Comparison of ENCODE assay signal across 12 cellular contexts in the genomic region with DNA sequence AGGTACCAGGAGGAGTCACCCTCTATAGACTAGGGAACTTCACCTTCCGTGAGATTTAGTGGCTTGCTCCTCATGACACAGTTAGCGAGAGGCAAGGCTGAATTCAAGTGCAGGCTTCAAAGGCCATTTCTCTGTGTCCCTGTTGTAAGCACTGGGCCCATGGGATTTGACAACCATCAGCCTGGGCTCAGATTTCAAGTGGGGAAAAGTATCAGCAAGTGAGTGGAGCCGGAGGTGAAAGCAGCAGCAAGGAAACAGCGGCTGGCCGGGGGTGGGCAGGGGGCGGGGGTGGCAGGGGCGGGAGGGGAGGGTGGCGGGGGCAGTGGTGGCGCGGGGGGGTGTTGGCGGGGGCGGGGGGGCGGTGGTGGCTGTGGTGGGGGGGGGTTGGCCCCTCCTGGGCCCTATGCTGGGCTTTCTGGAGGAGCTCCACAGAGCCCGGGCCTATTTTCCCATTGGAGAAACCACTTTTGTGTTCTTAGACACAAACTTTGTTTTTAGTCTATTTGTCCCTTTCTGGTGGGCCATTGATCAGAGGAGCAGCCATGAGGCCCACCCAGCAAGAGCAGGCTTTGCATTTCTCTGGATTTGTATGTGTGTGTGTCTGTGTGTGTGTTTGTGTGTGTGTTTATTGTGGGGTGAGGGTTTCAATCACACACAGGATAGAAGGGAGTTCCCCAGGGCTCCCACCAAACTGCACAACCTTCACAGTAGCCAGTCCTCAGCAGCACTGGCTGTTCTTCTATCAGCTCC.
DNase-seq lines count a peak whose midpoint lies in the region; ATAC-seq and TF ChIP-seq lines count a peak whose summit lies in the region.
"Had no signal": no experiment of that assay in that cellular context is flagged by ENCODE, and none has a peak within 500 bp of the region (broad histone marks: within the 10 kb centered on the region; RNA-seq: fewer than 3 reads in every experiment).

No MANE protein-coding gene starts in this region.

- H3K23ac ChIP-seq in trophoblast cell (ENCODE audit: low read length): peak overlapping the region; percentile 5

- H4K20me1 ChIP-seq in GM23248 (ENCODE audit: insufficient read depth): no peaks in the 10 kb centered on the region

- WGBS in GM23248 (ENCODE audit: low coverage in 1 of 2, low lambda C conversion rate in 2 of 2, missing lambda C conversion rate in 2 of 2), 2 experiments: 30 to 38% methylated on average over 6 to 12 of the region's 14 CpGs
- no CpG with 5 or more reads among the region's 14 CpGs for WGBS in trophoblast cell (ENCODE audit: extremely low coverage, insufficient coverage, insufficient read length)

- H3K14ac ChIP-seq in trophoblast cell (ENCODE audit: low read length): peak overlapping the region; percentile 76

- no peaks in the 10 kb centered on the region for H3K9me2 ChIP-seq in GM23248 (ENCODE audit: insufficient read depth)

- no peaks in the 10 kb centered on the region for H3K79me2 ChIP-seq in GM23248 (ENCODE audit: insufficient read depth)
- H3K79me2 ChIP-seq in trophoblast cell (ENCODE audit: control insufficient read depth, insufficient read depth, low read length, poor library complexity): peaks cover 3% of the 10 kb centered on the region

- H3K36me3 ChIP-seq in GM23248 (ENCODE audit: low read depth) (no peaks in the 10 kb centered on the region), trophoblast cell (ENCODE audit: control insufficient read depth in 1 of 2, insufficient read depth in 2 of 2, low read length in 2 of 2) (no peaks in the 10 kb centered on the region)
- H3K36me3 ChIP-seq: adrenal gland, Peyer's patch had no signal

- in situ Hi-C loops in GM23248 (cut with MboI): no loop called here

- H3K27me3 Mint-ChIP-seq in chondrocyte (ENCODE audit: low read depth): no peaks in the 10 kb centered on the region

- peak overlapping the region; percentile 84 for H4K91ac ChIP-seq in trophoblast cell (ENCODE audit: low read depth, low read length)

- no peak overlapping the region for H4K12ac ChIP-seq in trophoblast cell (ENCODE audit: low read depth, low read length)

- H3K36me3 Mint-ChIP-seq in chondrocyte (ENCODE audit: low read depth): no peaks in the 10 kb centered on the region

- H3K27ac Mint-ChIP-seq in chondrocyte (ENCODE audit: unreplicated experiment): peak overlapping the region; percentile 93
- H3K27ac Mint-ChIP-seq: activated CD4-positive, alpha-beta T cell treated with anti-CD3 and anti-CD28 coated beads for 36 hours had no signal

- H3K27ac ChIP-seq in GM23248 (no peak overlapping the region), trophoblast cell (ENCODE audit: low read depth, low read length) (peak overlapping the region; percentile 95)
- H3K27ac ChIP-seq: adrenal gland, Peyer's patch had no signal

- no peak for TF ChIP-seq CTCF in chondrocyte (IDR thresholded peaks at IDR 0.05)

- H2BK120ac ChIP-seq in trophoblast cell (ENCODE audit: insufficient read depth, low read length, poor library complexity): peak overlapping the region; percentile 79

- peaks cover 37% of the 10 kb centered on the region for H3K4me1 ChIP-seq in GM23248 (ENCODE audit: insufficient read depth)
- peaks cover 10 to 28% of the 10 kb centered on the region in 2 experiments for H3K4me1 ChIP-seq in trophoblast cell (ENCODE audit: control insufficient read depth in 1 of 2, insufficient read depth in 2 of 2, low read length in 2 of 2)
- H3K4me1 ChIP-seq: Peyer's patch had no signal

- H3K9ac ChIP-seq in GM23248 (no peak overlapping the region), trophoblast cell (ENCODE audit: low read length) (no peak overlapping the region)

- H3K4ac ChIP-seq in trophoblast cell (ENCODE audit: low read depth, low read length): peak overlapping the region; percentile 71

- peak overlapping the region; percentile 32 for H3K18ac ChIP-seq in trophoblast cell (ENCODE audit: low read length)

- peak overlapping the region; percentile 43 for H4K8ac ChIP-seq in trophoblast cell (ENCODE audit: low read depth, low read length)

- H3K9me3 ChIP-seq in GM23248 (ENCODE audit: low read depth): no peaks in the 10 kb centered on the region
- H3K9me3 ChIP-seq in trophoblast cell (ENCODE audit: insufficient read depth, low read depth, low read length): no peaks in the 10 kb centered on the region
- H3K9me3 ChIP-seq: adrenal gland, Peyer's patch had no signal

- peak; percentile 27 for DNase-seq in GM23248
- DNase-seq in NCI-H2029 treated with DMSO at 0.1 percent for 48 hours (lab: John Stamatoyannopoulos, UW): peak; percentile 88
- no peak for DNase-seq in chondrocyte (ENCODE audit: low spot score)
- peak in 1 of 2 donors; percentile 19 for DNase-seq in trophoblast cell
- DNase-seq in NCI-H774 (lab: John Stamatoyannopoulos, UW): no peak
- DNase-seq in NCI-H146 treated with DMSO at 0.1 percent for 48 hours (lab: John Stamatoyannopoulos, UW; ENCODE audit: unreplicated experiment): no peak
- DNase-seq in glomerular visceral epithelial cell (ENCODE audit: extremely low spot score): no peak
- DNase-seq: activated CD4-positive, alpha-beta T cell treated with anti-CD3 and anti-CD28 coated beads for 36 hours; adrenal gland; left colon; Peyer's patch had no signal

- H2AK5ac ChIP-seq in trophoblast cell (ENCODE audit: low read length): peak overlapping the region; percentile 45

- peak overlapping the region; percentile 34; the same call in 1 of the 2 replicates for H2AFZ ChIP-seq in GM23248
- no peak overlapping the region for H2AFZ ChIP-seq in trophoblast cell (ENCODE audit: insufficient read depth, low read length, poor library complexity)

- peaks cover 33% of the 10 kb centered on the region for H3F3A ChIP-seq in GM23248 (ENCODE audit: insufficient read depth)

- H2BK12ac ChIP-seq in trophoblast cell (ENCODE audit: low read length): peak overlapping the region; percentile 74

- H3K27me3 ChIP-seq in GM23248 (replicated peaks; ENCODE audit: insufficient read depth): no peaks in the 10 kb centered on the region
- H3K27me3 ChIP-seq in trophoblast cell (ENCODE audit: insufficient read depth, low read length): no peaks in the 10 kb centered on the region
- H3K27me3 ChIP-seq: adrenal gland, Peyer's patch had no signal

- peaks cover 23% of the 10 kb centered on the region for H3K79me1 ChIP-seq in trophoblast cell (ENCODE audit: low read length)

- no peak for ATAC-seq in GM19324 (IDR thresholded peaks at IDR 0.05; ENCODE audit: low FRiP score, unreplicated experiment)
- ATAC-seq: activated CD4-positive, alpha-beta T cell treated with anti-CD3 and anti-CD28 coated beads for 36 hours; left colon had no signal

- no peak overlapping the region for H3K4me3 ChIP-seq in GM23248
- no peak overlapping the region for H3K4me3 ChIP-seq in trophoblast cell (ENCODE audit: low read depth, low read length)
- H3K4me3 ChIP-seq: adrenal gland, Peyer's patch had no signal

- H3K4me2 ChIP-seq in GM23248 (ENCODE audit: unreplicated experiment) (no peak overlapping the region), trophoblast cell (ENCODE audit: low read length) (peak overlapping the region; percentile 60)

- peaks cover 10% of the 10 kb centered on the region for H3K9me3 Mint-ChIP-seq in chondrocyte (ENCODE audit: low read depth)

- H3K4me1 Mint-ChIP-seq in chondrocyte (ENCODE audit: low read depth): peaks cover 61% of the 10 kb centered on the region
- H3K4me1 Mint-ChIP-seq: activated CD4-positive, alpha-beta T cell treated with anti-CD3 and anti-CD28 coated beads for 36 hours had no signal

- H2BK5ac ChIP-seq in trophoblast cell (ENCODE audit: low read depth, low read length, poor library complexity): peak overlapping the region; percentile 80

- H3K4me3 Mint-ChIP-seq in chondrocyte (ENCODE audit: unreplicated experiment): peak overlapping the region; percentile 46
- H3K4me3 Mint-ChIP-seq: activated CD4-positive, alpha-beta T cell treated with anti-CD3 and anti-CD28 coated beads for 36 hours had no signal

Comparison
In these comparisons a context has a peak if more than half of its experiments do, and no peak if none do; other contexts are left out.
1. DNase-seq: peak in GM23248 (single experiment) and NCI-H2029 treated with DMSO at 0.1 percent for 48 hours (single experiment); none in chondrocyte (single experiment), NCI-H774 (single experiment), NCI-H146 treated with DMSO at 0.1 percent for 48 hours (single experiment) and glomerular visceral epithelial cell (single experiment).